In genomic region chr18:50729326-50729725, GRCh38 we compare ENCODE assay signal across 8 cellular contexts.
"Had no signal": no experiment of that assay in that cellular context is flagged by ENCODE, and none has a peak within 500 bp of the region (broad histone marks: within the 10 kb centered on the region; RNA-seq: fewer than 3 reads in every experiment).

No MANE protein-coding gene starts in this region.

- H2AFZ ChIP-seq: GM23248, GM23338 had no signal

- H3K9me3 Mint-ChIP-seq: GM23338, H9 had no signal

- H3K4me3 Mint-ChIP-seq: GM23338, H9, HFFc6 had no signal

- H3K4me1 ChIP-seq: HAP-1 had no signal

- ATAC-seq: HCT116 had no signal

- H3K9me3 ChIP-seq: HAP-1 had no signal

- H3K27ac ChIP-seq: GM23248 had no signal

- H3K9ac ChIP-seq: GM23248 had no signal

- H3K4me3 ChIP-seq: GM23248, GM23338, HAP-1 had no signal

- H3K27ac Mint-ChIP-seq: GM23338, H9, HFFc6 had no signal

- H3K36me3 ChIP-seq: HAP-1 had no signal

- H3K4me2 ChIP-seq: GM23338 had no signal

- DNase-seq: GM23248, GOT3, H9, HCEC 1CT, HFFc6 had no signal
